ENCODE assay signal across 21 cellular contexts in genomic region chr10:21281765-21282484, GRCh38.
DNase-seq lines count a peak whose midpoint lies in the region; ATAC-seq, FAIRE-seq and TF ChIP-seq lines count a peak whose summit lies in the region.
"Had no signal": no experiment of that assay in that cellular context is flagged by ENCODE, and none has a peak within 500 bp of the region (broad histone marks: within the 10 kb centered on the region; RNA-seq: fewer than 3 reads in every experiment).

No MANE protein-coding gene starts in this region.

- WGBS in K562 (ENCODE audit: insufficient coverage, low coverage, missing lambda C conversion rate), result 19% methylated on average over 8 of the region's 8 CpGs
- WGBS in smooth muscle cell (ENCODE audit: low lambda C conversion rate), result 54% methylated on average over 8 of the region's 8 CpGs
- 78 to 94% (median 85%) methylated on average over 8 of the region's 8 CpGs for WGBS in spleen, 5 donors

- intact Hi-C loops in K562 (cut with micrococcal nuclease) (no loop called here), spleen (cut with DNase I; ENCODE audit: low total_unique reads) (no loop called here), vagina (cut with DNase I) (loop anchor here (5.0 kb wide), 1 partner anchor 210 kb away; no protein-coding TSS in a partner anchor)

- H3K4me2 ChIP-seq in K562 (ENCODE audit: insufficient read depth, low read length) (no peak overlapping the region), smooth muscle cell (no peak overlapping the region)

- no peaks in the 10 kb centered on the region for H3K9me1 ChIP-seq in K562 (ENCODE audit: control insufficient read depth, insufficient read depth, low read length)

- no TSS peak for BruUV-seq in K562 (replicated peaks; lab: Mats Ljungman, UMichigan)

- in situ Hi-C loops in K562 (cut with MboI), result loop anchor here (5.0 kb wide), 2 partner anchors 200 to 455 kb away; no protein-coding TSS in a partner anchor

- no peak for TF ChIP-seq RAD21 in K562 (CRISPR knock-in tag; conservative IDR thresholded peaks at IDR 0.05 in 1 of 2, IDR thresholded peaks at IDR 0.05 in 1 of 2)

- CTCF ChIA-PET in K562 (lab: Yijun Ruan, JAX; ENCODE audit: low intra/inter-chr PET ratio), result no interaction called here

- no peak for FAIRE-seq in K562 (lab: Jason Lieb, UNC)
- FAIRE-seq: GM12878 had no signal

- no peak for ATAC-seq in K562
- ATAC-seq: activated naive CD8-positive, alpha-beta T cell treated with anti-CD3 and anti-CD28 coated beads, Interleukin-2, amount 50 U/mL, for 24 hours; CD8-positive, alpha-beta T cell; GM12878; mucosa of descending colon had no signal

- H3K27ac ChIP-seq in HUES48 (ENCODE audit: low read depth, low read length), result peak overlapping the region; percentile 93
- no peak overlapping the region for H3K27ac ChIP-seq in K562 (ENCODE audit: extremely low read depth, low read depth, low read length)
- peak overlapping the region; percentile 63 for H3K27ac ChIP-seq in smooth muscle cell (ENCODE audit: low read depth)
- no peak overlapping the region for H3K27ac ChIP-seq in spleen
- no peak overlapping the region for H3K27ac ChIP-seq in vagina
- H3K27ac ChIP-seq: brain microvascular endothelial cell, coronary artery, left ventricle myocardium inferior, neutrophil, tibial artery had no signal

- TF ChIP-seq POLR2A in K562 (conservative IDR thresholded peaks at IDR 0.05), result no peak
- no peak for TF ChIP-seq POLR2A in spleen (IDR thresholded peaks at IDR 0.05)
- TF ChIP-seq POLR2A in vagina (IDR thresholded peaks at IDR 0.05), result no peak

- no peak for TF ChIP-seq EP300 in K562 (IDR thresholded peaks at IDR 0.05; ENCODE audit: low read length)

- peak overlapping the region; percentile 50 for H3K9ac ChIP-seq in HUES48 (ENCODE audit: low read depth, low read length)
- no peak overlapping the region for H3K9ac ChIP-seq in K562 (ENCODE audit: insufficient read depth in 1 of 2, low read depth in 2 of 2, low read length in 2 of 2)
- H3K9ac ChIP-seq in smooth muscle cell (ENCODE audit: low read depth), result peak overlapping the region; percentile 14

- H3K79me2 ChIP-seq in K562 (ENCODE audit: control insufficient read depth, insufficient read depth, low read length) (no peaks in the 10 kb centered on the region), smooth muscle cell (ENCODE audit: low read depth) (no peaks in the 10 kb centered on the region)

- no peaks in the 10 kb centered on the region for H3K36me3 ChIP-seq in HUES48 (ENCODE audit: control insufficient read depth, insufficient read depth, low read length)
- H3K36me3 ChIP-seq in K562 (ENCODE audit: control insufficient read depth, insufficient read depth, low read length), result no peaks in the 10 kb centered on the region
- no peaks in the 10 kb centered on the region for H3K36me3 ChIP-seq in smooth muscle cell (ENCODE audit: low read depth)
- no peaks in the 10 kb centered on the region for H3K36me3 ChIP-seq in spleen
- H3K36me3 ChIP-seq in vagina, result no peaks in the 10 kb centered on the region
- H3K36me3 ChIP-seq: brain microvascular endothelial cell, left ventricle myocardium inferior, neutrophil, tibial artery had no signal

- TF ChIP-seq CTCF in K562 (IDR thresholded peaks at IDR 0.05 in 2 of 3, conservative IDR thresholded peaks at IDR 0.05 in 1 of 3; ENCODE audit: insufficient read depth in 2 of 3, low read depth in 1 of 3, low read length in 3 of 3) (no peak), smooth muscle cell (IDR thresholded peaks at IDR 0.05; ENCODE audit: borderline replicate concordance, insufficient read depth, poor library complexity, severe bottlenecking) (no peak), spleen (IDR thresholded peaks at IDR 0.05 in 8 of 11, conservative IDR thresholded peaks at IDR 0.05 in 3 of 11) (no peak), vagina (IDR thresholded peaks at IDR 0.05) (no peak)

- H3K9me3 ChIP-seq in HUES48 (ENCODE audit: control insufficient read depth, insufficient read depth, low read length), result no peaks in the 10 kb centered on the region
- no peaks in the 10 kb centered on the region for H3K9me3 ChIP-seq in K562 (replicated peaks; ENCODE audit: control insufficient read depth, insufficient read depth, low read depth, low read length)
- H3K9me3 ChIP-seq in smooth muscle cell (replicated peaks; ENCODE audit: low read depth), result no peaks in the 10 kb centered on the region
- H3K9me3 ChIP-seq in spleen, result no peaks in the 10 kb centered on the region
- H3K9me3 ChIP-seq in vagina, result no peaks in the 10 kb centered on the region
- H3K9me3 ChIP-seq: left ventricle myocardium inferior, mucosa of descending colon, neutrophil, tibial artery had no signal

- peak overlapping the region; percentile 12; the same call in 1 of the 2 replicates for H2AFZ ChIP-seq in K562 (ENCODE audit: low read depth, low read length)
- no peak overlapping the region for H2AFZ ChIP-seq in smooth muscle cell (ENCODE audit: low read depth)

- H3K4me1 ChIP-seq in HUES48 (ENCODE audit: control insufficient read depth, insufficient read depth, low read length), result peaks cover 56% of the 10 kb centered on the region
- H3K4me1 ChIP-seq in K562 (replicated peaks in 1 of 2; ENCODE audit: control insufficient read depth in 2 of 2, insufficient read depth in 2 of 2, low read length in 2 of 2), result no peaks in the 10 kb centered on the region
- H3K4me1 ChIP-seq in smooth muscle cell (ENCODE audit: low read depth), result peaks cover 16% of the 10 kb centered on the region
- peaks cover 0 to 2% (median 0%) of the 10 kb centered on the region in 6 donors for H3K4me1 ChIP-seq in spleen
- no peaks in the 10 kb centered on the region for H3K4me1 ChIP-seq in vagina
- H3K4me1 ChIP-seq: tibial artery had no signal

- peaks cover 3% of the 10 kb centered on the region for H3F3A ChIP-seq in smooth muscle cell (ENCODE audit: low read depth)

- H3K27me3 ChIP-seq in HUES48 (ENCODE audit: control insufficient read depth, insufficient read depth, low read length) (no peaks in the 10 kb centered on the region), K562 (ENCODE audit: control insufficient read depth in 2 of 2, insufficient read depth in 2 of 2, low read length in 2 of 2) (no peaks in the 10 kb centered on the region), smooth muscle cell (ENCODE audit: low read depth) (no peaks in the 10 kb centered on the region), spleen (replicated peaks in 1 of 7) (no peaks in the 10 kb centered on the region), vagina (no peaks in the 10 kb centered on the region)
- H3K27me3 ChIP-seq: brain microvascular endothelial cell, neutrophil, tibial artery had no signal

- H3K4me3 ChIP-seq in HUES48 (ENCODE audit: low read depth, low read length) (peak overlapping the region; percentile 34), K562 (no peak overlapping the region), smooth muscle cell (no peak overlapping the region), spleen (no peak overlapping the region), vagina (no peak overlapping the region)
- H3K4me3 ChIP-seq: coronary artery, GM12878, left ventricle myocardium inferior, mucosa of descending colon, tibial artery had no signal

- POLR2A ChIA-PET in K562 (lab: Yijun Ruan, JAX), result no interaction called here

- DNase-seq in K562 (ENCODE audit: extremely low read depth in 1 of 4, low spot score in 3 of 4) (no peak), iPS-NIHi7 (ENCODE audit: extremely low spot score) (peak; percentile 78), smooth muscle cell (lab: John Stamatoyannopoulos, UW; ENCODE audit: unreplicated experiment) (no peak), spleen (no peak), vagina (ENCODE audit: extremely low spot score in 2 of 2) (no peak), SKM-1 treated with dmso at 0.1 percent for 144 hours (lab: John Stamatoyannopoulos, UW; ENCODE audit: unreplicated experiment) (no peak)
- DNase-seq: activated CD4-positive, alpha-beta memory T cell treated with anti-CD3 and anti-CD28 coated beads for 36 hours; activated effector memory CD4-positive, alpha-beta T cell treated with Interleukin-2 at 50 U/mL for 16 hours; activated naive CD8-positive, alpha-beta T cell treated with anti-CD3 and anti-CD28 coated beads, Interleukin-2, amount 50 U/mL, for 24 hours; brain microvascular endothelial cell; CD8-positive, alpha-beta T cell; immature natural killer cell; left ventricle myocardium inferior; mucosa of descending colon; NCI-H1436; stimulated activated CD4-positive, alpha-beta T cell treated with anti-CD3 and anti-CD28 coated beads, Interleukin-4, amount 100 ng/mL, for 4 hours; tibial artery had no signal

- H4K20me1 ChIP-seq in K562 (replicated peaks; ENCODE audit: control insufficient read depth, insufficient read depth, low read length) (no peaks in the 10 kb centered on the region), smooth muscle cell (ENCODE audit: low read depth) (no peaks in the 10 kb centered on the region)

TF ChIP-seq in K562, 482 proteins besides CTCF, POLR2A, EP300 and RAD21 (continues in another document):
- TF ChIP-seq ZFP1 (CRISPR knock-in tag; IDR thresholded peaks at IDR 0.05) (no peak), CHAMP1 (IDR thresholded peaks at IDR 0.05) (no peak), CHD4 (IDR thresholded peaks at IDR 0.05; ENCODE audit: insufficient read depth, insufficient replicate concordance, low read depth, low read length, poor library complexity, severe bottlenecking) (no peak), SMARCE1 (IDR thresholded peaks at IDR 0.05) (no peak), BDP1 (IDR thresholded peaks at IDR 0.05; ENCODE audit: insufficient read depth, insufficient read length) (no peak), ZFX (CRISPR knock-in tag; IDR thresholded peaks at IDR 0.05) (no peak), ZNF589 (CRISPR knock-in tag; IDR thresholded peaks at IDR 0.05; ENCODE audit: low read depth) (no peak)

Comparison
In these comparisons a context has a peak if more than half of its experiments do, and no peak if none do; other contexts are left out.
1. H3K27ac ChIP-seq: peak in HUES48 (single experiment) and smooth muscle cell (single experiment); none in K562 (single experiment), spleen (0 of 8) and vagina (single experiment).
2. H3K9ac ChIP-seq: peak in HUES48 (single experiment) and smooth muscle cell (single experiment); none in K562 (0 of 2).